In the genomic region with DNA sequence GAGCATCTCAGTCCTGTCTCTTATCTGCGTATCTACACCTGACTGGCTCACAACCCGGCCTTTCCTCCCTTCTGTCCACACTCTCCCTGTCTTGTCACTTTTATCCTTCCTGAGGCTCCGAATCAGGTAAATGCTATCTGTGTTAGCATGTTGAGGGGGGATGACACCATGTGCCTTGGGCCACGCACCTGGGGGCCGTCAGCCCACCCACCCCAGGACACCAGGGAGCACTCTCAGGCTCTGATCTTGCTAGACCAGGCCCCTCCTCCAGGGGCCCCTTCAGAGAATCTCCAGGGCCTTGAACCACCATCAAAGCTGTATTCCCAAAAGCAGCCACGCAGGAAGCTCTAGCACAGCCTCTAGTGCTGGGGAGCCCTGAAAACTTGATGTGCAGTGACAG, we compare ENCODE assay signal across 16 cellular contexts.
DNase-seq lines count a peak whose midpoint lies in the region; ATAC-seq and TF ChIP-seq lines count a peak whose summit lies in the region.
"Had no signal": no experiment of that assay in that cellular context is flagged by ENCODE, and none has a peak within 500 bp of the region (broad histone marks: within the 10 kb centered on the region; RNA-seq: fewer than 3 reads in every experiment).

No MANE protein-coding gene starts in this region.

- H3K4me1 Mint-ChIP-seq in nephron progenitor cell: peaks cover 6% of the 10 kb centered on the region
- peaks cover 7% of the 10 kb centered on the region for H3K4me1 Mint-ChIP-seq in activated naive CD4-positive, alpha-beta T cell treated with anti-CD3 and anti-CD28 coated beads, Interleukin-2, amount 10 ng/mL, durations not matched to agents 7 days and 5 days

- intact Hi-C loops in Panc1 (cut with micrococcal nuclease; ENCODE audit: unreplicated experiment): no loop called here
- intact Hi-C loops in upper lobe of right lung (cut with DNase I): no loop called here

- peak overlapping the region; percentile 70 for H3K27ac Mint-ChIP-seq in nephron progenitor cell
- H3K27ac Mint-ChIP-seq in activated naive CD4-positive, alpha-beta T cell treated with anti-CD3 and anti-CD28 coated beads, Interleukin-2, amount 10 ng/mL, durations not matched to agents 7 days and 5 days: no peak overlapping the region
- H3K27ac Mint-ChIP-seq: CD4-positive, alpha-beta memory T cell had no signal

- peaks cover 10% of the 10 kb centered on the region for H3K27me3 Mint-ChIP-seq in nephron progenitor cell (ENCODE audit: low read depth, poor library complexity)
- peaks cover 6% of the 10 kb centered on the region for H3K27me3 Mint-ChIP-seq in activated naive CD4-positive, alpha-beta T cell treated with anti-CD3 and anti-CD28 coated beads, Interleukin-2, amount 10 ng/mL, durations not matched to agents 7 days and 5 days

- peaks cover 0 to 10% (median 0%) of the 10 kb centered on the region in 11 experiments; a peak in 5 of 22 replicates for H3K9me3 ChIP-seq in BLaER1 treated with 17β-estradiol and CSF1 and Interleukin-3, amounts not matched to agents 10 nM and 100 nM (replicated peaks in 1 of 11)
- H3K9me3 ChIP-seq in Panc1 (ENCODE audit: control insufficient read depth, insufficient read depth, low read depth, low read length) (no peaks in the 10 kb centered on the region), upper lobe of right lung (no peaks in the 10 kb centered on the region)

- H3K9me3 Mint-ChIP-seq in nephron progenitor cell: peaks cover 4% of the 10 kb centered on the region
- H3K9me3 Mint-ChIP-seq in activated naive CD4-positive, alpha-beta T cell treated with anti-CD3 and anti-CD28 coated beads, Interleukin-2, amount 10 ng/mL, durations not matched to agents 7 days and 5 days: no peaks in the 10 kb centered on the region

- CTCF ChIA-PET in Panc1 (lab: Charles Lee): no interaction called here
- CTCF ChIA-PET in activated naive CD4-positive, alpha-beta T cell treated with anti-CD3 and anti-CD28 coated beads, Interleukin-2, amount 10 ng/mL, durations not matched to agents 7 days and 5 days (lab: Charles Lee): no interaction called here

- H3K4me3 ChIP-seq in BLaER1 treated with 17β-estradiol and CSF1 and Interleukin-3, amounts not matched to agents 10 nM and 100 nM: no peak overlapping the region
- H3K4me3 ChIP-seq in Panc1 (ENCODE audit: low read depth in 2 of 2, low read length in 2 of 2): no peak overlapping the region
- no peak overlapping the region for H3K4me3 ChIP-seq in upper lobe of right lung
- H3K4me3 ChIP-seq: GM23338 had no signal

- POLR2A ChIA-PET in Panc1 (lab: Charles Lee): no interaction called here

- no peaks in the 10 kb centered on the region for H3K27me3 ChIP-seq in BLaER1 treated with 17β-estradiol and CSF1 and Interleukin-3, amounts not matched to agents 10 nM and 100 nM
- no peaks in the 10 kb centered on the region for H3K27me3 ChIP-seq in Panc1 (ENCODE audit: control insufficient read depth, insufficient read depth, low read length)
- peaks cover 20% of the 10 kb centered on the region for H3K27me3 ChIP-seq in upper lobe of right lung

- no peaks in the 10 kb centered on the region for H3K36me3 Mint-ChIP-seq in nephron progenitor cell (ENCODE audit: low read depth)
- no peaks in the 10 kb centered on the region for H3K36me3 Mint-ChIP-seq in activated naive CD4-positive, alpha-beta T cell treated with anti-CD3 and anti-CD28 coated beads, Interleukin-2, amount 10 ng/mL, durations not matched to agents 7 days and 5 days
- H3K36me3 Mint-ChIP-seq: CD4-positive, alpha-beta memory T cell had no signal

- peaks cover 0 to 36% (median 26%) of the 10 kb centered on the region in 10 experiments; a peak in 16 of 20 replicates for H3K4me1 ChIP-seq in BLaER1 treated with 17β-estradiol and CSF1 and Interleukin-3, amounts not matched to agents 10 nM and 100 nM
- no peaks in the 10 kb centered on the region for H3K4me1 ChIP-seq in Panc1 (ENCODE audit: control insufficient read depth, insufficient read depth, low read length)
- no peaks in the 10 kb centered on the region for H3K4me1 ChIP-seq in upper lobe of right lung

- no peaks in the 10 kb centered on the region for H3K36me3 ChIP-seq in BLaER1 treated with 17β-estradiol and CSF1 and Interleukin-3, amounts not matched to agents 10 nM and 100 nM
- H3K36me3 ChIP-seq in Panc1 (ENCODE audit: control insufficient read depth, insufficient read depth, low read length) (no peaks in the 10 kb centered on the region), upper lobe of right lung (no peaks in the 10 kb centered on the region)

- H3K9ac ChIP-seq in BLaER1 treated with 17β-estradiol and CSF1 and Interleukin-3, amounts not matched to agents 10 nM and 100 nM: no peak overlapping the region

- H4K20me1 ChIP-seq in BLaER1 treated with 17β-estradiol and CSF1 and Interleukin-3, amounts not matched to agents 10 nM and 100 nM: no peaks in the 10 kb centered on the region; a peak in 1 of 22 replicates

- no TSS peak for BruUV-seq in Panc1 (replicated peaks; lab: Mats Ljungman, UMichigan)

- H3K4me3 Mint-ChIP-seq in nephron progenitor cell: no peak overlapping the region
- no peak overlapping the region for H3K4me3 Mint-ChIP-seq in activated naive CD4-positive, alpha-beta T cell treated with anti-CD3 and anti-CD28 coated beads, Interleukin-2, amount 10 ng/mL, durations not matched to agents 7 days and 5 days
- H3K4me3 Mint-ChIP-seq: CD4-positive, alpha-beta memory T cell; GM23338; H9 had no signal

- peak overlapping the region in 6 of 11 experiments; percentile 31 to 68 (median 63); a peak in 11 of 22 replicates for H3K4me2 ChIP-seq in BLaER1 treated with 17β-estradiol and CSF1 and Interleukin-3, amounts not matched to agents 10 nM and 100 nM
- H3K4me2 ChIP-seq: GM23338 had no signal

- H3K27ac ChIP-seq in BLaER1 treated with 17β-estradiol and CSF1 and Interleukin-3, amounts not matched to agents 10 nM and 100 nM: no peak overlapping the region
- no peak overlapping the region for H3K27ac ChIP-seq in Panc1 (ENCODE audit: low read length)
- H3K27ac ChIP-seq in upper lobe of right lung: no peak overlapping the region

- DNase-seq in Panc1 (ENCODE audit: low read depth, low spot score) (no peak), nephron progenitor cell (no peak), upper lobe of right lung (peak; percentile 44), NCI-H748 treated with DMSO at 0.1 percent for 48 hours (lab: John Stamatoyannopoulos, UW) (no peak)
- no peak for DNase-seq in activated naive CD4-positive, alpha-beta T cell treated with anti-CD3 and anti-CD28 coated beads, Interleukin-2, amount 10 ng/mL, durations not matched to agents 7 days and 5 days
- DNase-seq in activated CD8-positive, alpha-beta memory T cell treated with anti-CD3 and anti-CD28 coated beads for 24 hours: no peak
- DNase-seq: Calu3; CD4-positive, alpha-beta memory T cell; COR-L47; DMS53; DMS79 treated with DMSO at 0.1 percent for 48 hours; GF-D8; H9 had no signal

- peak; percentile 47; the same call in 1 of the 2 replicates for ATAC-seq in Panc1
- no peak for ATAC-seq in upper lobe of right lung
- ATAC-seq: GM23338, HCT116 had no signal

- in situ Hi-C loops in Panc1 (cut with HindIII; ENCODE audit: low pct_unique_long_range_greater_than_20kb, low sequenced_read_pairs): no loop called here

- TF ChIP-seq CTCF in Panc1 (IDR thresholded peaks at IDR 0.05): no peak
- no peak for TF ChIP-seq CTCF in nephron progenitor cell (IDR thresholded peaks at IDR 0.05)
- TF ChIP-seq CTCF in upper lobe of right lung (IDR thresholded peaks at IDR 0.05): no peak
